1 cellular context compared by ENCODE assay signal in genomic region chr5:14426521-14426920, GRCh38.
TF ChIP-seq lines count a peak whose summit lies in the region.

No MANE protein-coding gene starts in this region.

TF ChIP-seq in GM23338, 12 proteins besides CTCF, POLR2A, EP300 and RAD21 (continued from another document):
- TF ChIP-seq ZNF462 (CRISPR knock-in tag; IDR thresholded peaks at IDR 0.05), result no peak
TF ChIP-seq in GM23338: peak in this region for 0.
